8 cellular contexts compared by ENCODE assay signal in the genomic region with DNA sequence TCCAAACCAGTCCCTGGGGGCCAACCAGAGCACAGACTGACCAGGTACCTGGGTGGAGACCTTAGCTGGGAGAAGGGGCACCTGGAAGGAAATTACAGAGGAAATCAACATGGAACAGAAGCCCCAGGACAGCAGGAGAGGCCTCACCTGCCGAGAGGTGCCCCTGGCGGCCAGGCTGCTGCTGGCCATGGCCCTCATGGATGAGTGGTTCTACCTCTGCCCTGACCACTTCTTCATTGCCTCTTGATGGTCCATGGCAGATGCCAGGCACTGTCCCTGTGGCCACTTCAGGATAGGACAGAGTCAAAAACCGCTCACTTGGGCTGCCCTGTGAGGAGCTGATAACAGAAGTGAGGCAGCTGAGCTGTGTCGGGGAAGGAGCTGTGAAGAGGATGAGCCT.
"Had no signal": no experiment of that assay in that cellular context is flagged by ENCODE, and none has a peak within 500 bp of the region (broad histone marks: within the 10 kb centered on the region; RNA-seq: fewer than 3 reads in every experiment).

No MANE protein-coding gene starts in this region.

- FAIRE-seq: HTR-8/SVneo, K562 had no signal

- H3K4me2 ChIP-seq: GM23338 had no signal

- DNase-seq: H7, HFFc6, IMR-90 had no signal

- H3K4me3 Mint-ChIP-seq: GM23338, HFFc6 had no signal

- H3K4me3 ChIP-seq: GM23338, HAP-1, K562 had no signal

- H2AFZ ChIP-seq: GM23338 had no signal

- H3K4me1 ChIP-seq: HAP-1 had no signal

- ATAC-seq: GM23338, HCT116, K562 had no signal

- H3K27ac Mint-ChIP-seq: GM23338, HFFc6 had no signal

- H3K36me3 ChIP-seq: HAP-1 had no signal

- H3K4me1 Mint-ChIP-seq: GM23338 had no signal
